8 cellular contexts compared by ENCODE assay signal in genomic region chr2:190318514-190318913, GRCh38. TPM values are rescaled to one million over a fixed set of nuclear protein-coding genes. Genes with fewer than 3 reads are reported as not detected.
DNase-seq lines count a peak whose midpoint lies in the region; ATAC-seq and TF ChIP-seq lines count a peak whose summit lies in the region.

No MANE protein-coding gene starts in this region.

- DNase-seq in CD4-positive, alpha-beta T cell = no peak
- DNase-seq in NT2/D1 (ENCODE audit: low read depth, low spot score) (no peak), endothelial cell (ENCODE audit: low spot score) (no peak), NCI-H446 treated with DMSO at 0.1 percent for 48 hours (lab: John Stamatoyannopoulos, UW) (no peak), NK-92 (lab: John Stamatoyannopoulos, UW; ENCODE audit: unreplicated experiment) (no peak)

- no peak for TF ChIP-seq CTCF in CD4-positive, alpha-beta T cell (IDR thresholded peaks at IDR 0.05)
- TF ChIP-seq CTCF in endothelial cell (IDR thresholded peaks at IDR 0.05; ENCODE audit: unreplicated experiment) = no peak
- TF ChIP-seq CTCF in neutrophil (IDR thresholded peaks at IDR 0.05) = no peak

- H3K27ac Mint-ChIP-seq in CD4-positive, alpha-beta T cell = peak overlapping the region; percentile 89
- no peak overlapping the region for H3K27ac Mint-ChIP-seq in endothelial cell (ENCODE audit: unreplicated experiment)

- ATAC-seq in CD4-positive, alpha-beta T cell (ENCODE audit: poor library complexity) = no peak
- ATAC-seq in HG02885 (IDR thresholded peaks at IDR 0.05; ENCODE audit: poor library complexity, unreplicated experiment) (no peak), GM21381 (IDR thresholded peaks at IDR 0.05; ENCODE audit: unreplicated experiment) (no peak)

- H3K4me1 ChIP-seq in NT2/D1 (ENCODE audit: insufficient read depth, insufficient read length) = no peaks in the 10 kb centered on the region
- peaks cover 10 to 18% of the 10 kb centered on the region in 2 experiments for H3K4me1 ChIP-seq in neutrophil (ENCODE audit: control insufficient read depth in 1 of 2, insufficient read depth in 1 of 2, low read depth in 1 of 2, low read length in 1 of 2)

- no peak overlapping the region for H3K27ac ChIP-seq in CD4-positive, alpha-beta T cell (ENCODE audit: low read depth, low read length)
- peak overlapping the region; percentile 80 for H3K27ac ChIP-seq in neutrophil

- intact Hi-C loops in CD4-positive, alpha-beta T cell (cut with DNase I, micrococcal nuclease) = loop anchor here in 1 of 2 experiments (5.0 to 10.0 kb wide), 3 partner anchors 534 to 876 kb away; partner anchors contain the start of genes ORMDL1, PMS1 and WDR75

- H3K9ac ChIP-seq in NT2/D1 (ENCODE audit: insufficient read length, low read depth) = peak overlapping the region; percentile 92

- H3K36me3 ChIP-seq in NT2/D1 (ENCODE audit: insufficient read depth, insufficient read length, low read length) (no peaks in the 10 kb centered on the region), neutrophil (no peaks in the 10 kb centered on the region)

- peaks cover 58% of the 10 kb centered on the region for H3K4me1 Mint-ChIP-seq in CD4-positive, alpha-beta T cell (ENCODE audit: low read depth)
- H3K4me1 Mint-ChIP-seq in endothelial cell (ENCODE audit: unreplicated experiment) = peaks cover 25% of the 10 kb centered on the region

- H3K36me3 Mint-ChIP-seq in CD4-positive, alpha-beta T cell (ENCODE audit: low read depth) = peaks cover 8% of the 10 kb centered on the region
- H3K36me3 Mint-ChIP-seq in endothelial cell (ENCODE audit: low read depth, unreplicated experiment) = peaks cover 4% of the 10 kb centered on the region

- no peaks in the 10 kb centered on the region for H3K27me3 Mint-ChIP-seq in CD4-positive, alpha-beta T cell
- no peaks in the 10 kb centered on the region for H3K27me3 Mint-ChIP-seq in endothelial cell (ENCODE audit: unreplicated experiment)

- no peaks in the 10 kb centered on the region for H3K9me3 Mint-ChIP-seq in CD4-positive, alpha-beta T cell
- no peaks in the 10 kb centered on the region for H3K9me3 Mint-ChIP-seq in endothelial cell (ENCODE audit: unreplicated experiment)

- H3K4me3 ChIP-seq in NT2/D1 (ENCODE audit: insufficient read length, low read depth) (peak overlapping the region; percentile 76), neutrophil (ENCODE audit: low read depth in 1 of 2, low read length in 1 of 2) (peak overlapping the region; percentile 81)

- no peaks in the 10 kb centered on the region for H3K27me3 ChIP-seq in CD4-positive, alpha-beta T cell (ENCODE audit: control insufficient read depth, insufficient read depth, low read length)
- H3K27me3 ChIP-seq in NT2/D1 (ENCODE audit: insufficient read depth, insufficient read length) (no peaks in the 10 kb centered on the region), neutrophil (no peaks in the 10 kb centered on the region)

- CTCF ChIA-PET in CD4-positive, alpha-beta T cell (lab: Charles Lee) = interaction anchor here (1.2 to 2.6 kb wide), 3 partner anchors 13 to 634 kb away, joined by 3 to 10 read pairs (median 4); partner anchors contain the start of gene NEMP2

- H3K9me3 ChIP-seq in CD4-positive, alpha-beta T cell (ENCODE audit: control insufficient read depth, low read length) = no peaks in the 10 kb centered on the region
- no peaks in the 10 kb centered on the region for H3K9me3 ChIP-seq in NT2/D1 (ENCODE audit: insufficient read depth, low read length)
- H3K9me3 ChIP-seq in neutrophil = no peaks in the 10 kb centered on the region

- POLR2A ChIA-PET in CD4-positive, alpha-beta T cell (lab: Charles Lee) = interaction anchor here (0.7 to 1.0 kb wide), 4 partner anchors 18 to 89 kb away, joined by 3 to 4 read pairs (median 4); no protein-coding TSS in a partner anchor

- H3K4me3 Mint-ChIP-seq in CD4-positive, alpha-beta T cell = peak overlapping the region; percentile 95
- H3K4me3 Mint-ChIP-seq in endothelial cell (ENCODE audit: unreplicated experiment) = peak overlapping the region; percentile 96

RNA-seq across cellular contexts. Expression of gene HIBCH, which starts 1.1 kb away (rescaled TPM):
- total RNA-seq in CD4-positive, alpha-beta T cell = 1 to 10 TPM; 3.5 to 7.1 TPM
- 29.8 TPM for total RNA-seq in endothelial cell (ENCODE audit: unreplicated experiment)

RNA-seq across cellular contexts. Expression of gene INPP1, which starts 24.9 kb away (rescaled TPM):
- total RNA-seq in CD4-positive, alpha-beta T cell = 1 to 10 TPM; 2.0 to 2.7 TPM
- total RNA-seq in endothelial cell (ENCODE audit: unreplicated experiment) = 11.7 TPM
